8 cellular contexts compared by ENCODE assay signal in the genomic region with DNA sequence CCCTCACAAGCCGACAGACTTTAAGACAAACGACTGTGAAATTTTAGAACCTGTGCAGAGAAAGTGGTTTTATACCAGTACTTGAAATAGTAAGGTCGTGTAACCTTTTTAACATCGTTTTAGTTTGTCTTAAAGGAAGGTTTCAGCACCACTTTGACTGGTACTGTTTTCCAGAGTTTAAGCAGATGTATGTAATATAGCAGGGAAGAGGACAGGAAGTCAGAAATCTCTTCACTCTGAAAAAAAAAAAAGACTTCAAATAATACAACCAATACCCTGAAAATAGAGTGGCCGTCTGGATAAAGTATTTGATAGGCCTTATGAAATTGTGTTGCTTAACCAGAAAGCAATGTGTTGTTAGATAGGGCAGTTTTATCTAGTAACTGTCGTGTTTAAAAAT. TPM values are rescaled to one million over a fixed set of nuclear protein-coding genes. Genes with fewer than 3 reads are reported as not detected.
DNase-seq lines count a peak whose midpoint lies in the region; ATAC-seq, FAIRE-seq and TF ChIP-seq lines count a peak whose summit lies in the region.

No MANE protein-coding gene starts in this region.

- DNase-seq in H54 (ENCODE audit: insufficient read length, low spot score) (no peak), SW480 (ENCODE audit: low spot score) (peak; percentile 25), fibroblast of pulmonary artery (ENCODE audit: low read depth) (peak; percentile 49), gastrocnemius medialis (no peak), retina (no peak), HEK293T (ENCODE audit: extremely low spot score) (no peak), amygdala (lab: John Stamatoyannopoulos, UW) (no peak)

- TF ChIP-seq POLR2A in H54 (IDR thresholded peaks at IDR 0.05; ENCODE audit: low read depth, low read length) (no peak), gastrocnemius medialis (IDR thresholded peaks at IDR 0.05) (no peak)

- CTCF ChIA-PET in HEK293T (lab: Yijun Ruan, JAX) = interaction anchor here (0.7 kb wide), 1 partner anchor 490 kb away, joined by 3 read pairs; no protein-coding TSS in a partner anchor

- in situ Hi-C loops in gastrocnemius medialis (cut with MboI; ENCODE audit: low sequenced_read_pairs in 4 of 4) = loop anchor here in 3 of 4 donors (10.0 to 25.0 kb wide), 3 partner anchors 154 to 167 kb away; no protein-coding TSS in a partner anchor

- peak overlapping the region; percentile 63 for H3K4me3 ChIP-seq in fibroblast of pulmonary artery (replicated peaks; ENCODE audit: low read depth, low read length)
- peak overlapping the region; percentile 67 to 91 (median 75) for H3K4me3 ChIP-seq in gastrocnemius medialis

- H3K27me3 ChIP-seq in gastrocnemius medialis = no peaks in the 10 kb centered on the region

- H3K27ac ChIP-seq in gastrocnemius medialis = peak overlapping the region; percentile 81 to 95 (median 86)

- ATAC-seq in gastrocnemius medialis = no peak
- ATAC-seq in GM21786 (IDR thresholded peaks at IDR 0.05; ENCODE audit: unreplicated experiment) = no peak

- no peaks in the 10 kb centered on the region for H3K9me3 ChIP-seq in gastrocnemius medialis

- H3K36me3 ChIP-seq in gastrocnemius medialis = no peaks in the 10 kb centered on the region

- POLR2A ChIA-PET in HEK293T (lab: Yijun Ruan, JAX) = no interaction called here

- TF ChIP-seq CTCF in fibroblast of pulmonary artery (IDR thresholded peaks at IDR 0.05; ENCODE audit: low read length, missing control alignments) (no peak), gastrocnemius medialis (IDR thresholded peaks at IDR 0.05 in 4 of 5, conservative IDR thresholded peaks at IDR 0.05 in 1 of 5) (no peak)

- intact Hi-C loops in gastrocnemius medialis (cut with DNase I; ENCODE audit: low total_unique reads) = loop anchor here (5.0 kb wide), 3 partner anchors 159 to 396 kb away; partner anchors contain the start of gene C2orf69

- H3K4me1 ChIP-seq in gastrocnemius medialis = peaks cover 47 to 51% of the 10 kb centered on the region in 2 donors

- peak; percentile 62 for FAIRE-seq in H54 (lab: Jason Lieb, UNC)

TF ChIP-seq in HEK293T, 16 proteins besides CTCF, POLR2A, EP300 and RAD21:
- TF ChIP-seq ARNT (IDR thresholded peaks at IDR 0.05) (no peak), NFRKB (IDR thresholded peaks at IDR 0.05) (no peak), SUZ12 (IDR thresholded peaks at IDR 0.05) (no peak), HDGF (IDR thresholded peaks at IDR 0.05; ENCODE audit: borderline replicate concordance) (no peak), SP1 (IDR thresholded peaks at IDR 0.05) (no peak), FOXA1 (IDR thresholded peaks at IDR 0.05) (no peak), TARDBP (IDR thresholded peaks at IDR 0.05) (no peak), L3MBTL2 (conservative IDR thresholded peaks at IDR 0.05) (no peak), FOXK2 (IDR thresholded peaks at IDR 0.05) (no peak)
- TF ChIP-seq, protein P1, sequence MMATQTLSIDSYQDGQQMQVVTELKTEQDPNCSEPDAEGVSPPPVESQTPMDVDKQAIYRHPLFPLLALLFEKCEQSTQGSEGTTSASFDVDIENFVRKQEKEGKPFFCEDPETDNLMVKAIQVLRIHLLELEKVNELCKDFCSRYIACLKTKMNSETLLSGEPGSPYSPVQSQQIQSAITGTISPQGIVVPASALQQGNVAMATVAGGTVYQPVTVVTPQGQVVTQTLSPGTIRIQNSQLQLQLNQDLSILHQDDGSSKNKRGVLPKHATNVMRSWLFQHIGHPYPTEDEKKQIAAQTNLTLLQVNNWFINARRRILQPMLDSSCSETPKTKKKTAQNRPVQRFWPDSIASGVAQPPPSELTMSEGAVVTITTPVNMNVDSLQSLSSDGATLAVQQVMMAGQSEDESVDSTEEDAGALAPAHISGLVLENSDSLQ (IDR thresholded peaks at IDR 0.05) = no peak

RNA-seq across cellular contexts. Expression of gene SPATS2L, which starts 1.5 kb away (rescaled TPM):
- total RNA-seq in gastrocnemius medialis = 10 to 100 TPM; 34.0 to 74.2 (median 52.3) TPM

Comparison
In these comparisons a context has a peak if more than half of its experiments do, and no peak if none do; other contexts are left out.
1. DNase-seq: peak in SW480 (single experiment) and fibroblast of pulmonary artery (single experiment); none in H54 (single experiment), gastrocnemius medialis (0 of 2), retina (single experiment), HEK293T (single experiment) and amygdala (0 of 56).